8 cellular contexts compared by ENCODE assay signal in genomic region chr13:81017525-81018152, GRCh38.
DNase-seq lines count a peak whose midpoint lies in the region; ATAC-seq and TF ChIP-seq lines count a peak whose summit lies in the region.

No MANE protein-coding gene starts in this region.

- H3K27ac ChIP-seq in BLaER1 treated with 17β-estradiol and CSF1 and Interleukin-3, amounts not matched to agents 10 nM and 100 nM, result no peak overlapping the region
- 0 out of 2 replicates have a peak overlapping the region, but pooled peaks have one; percentile 1 for H3K27ac ChIP-seq in SJCRH30

- H3K36me3 ChIP-seq in BLaER1 treated with 17β-estradiol and CSF1 and Interleukin-3, amounts not matched to agents 10 nM and 100 nM, result no peaks in the 10 kb centered on the region; a peak in 1 of 22 replicates
- no peaks in the 10 kb centered on the region for H3K36me3 ChIP-seq in SJCRH30

- H3K27me3 ChIP-seq in BLaER1 treated with 17β-estradiol and CSF1 and Interleukin-3, amounts not matched to agents 10 nM and 100 nM, result no peaks in the 10 kb centered on the region
- H3K27me3 ChIP-seq in SJCRH30, result no peaks in the 10 kb centered on the region

- ATAC-seq in GM21360 (IDR thresholded peaks at IDR 0.05; ENCODE audit: unreplicated experiment), result peak; percentile 75

- H3K4me1 ChIP-seq in BLaER1 treated with 17β-estradiol and CSF1 and Interleukin-3, amounts not matched to agents 10 nM and 100 nM, result no peaks in the 10 kb centered on the region
- H3K4me1 ChIP-seq in SJCRH30, result peaks cover 3% of the 10 kb centered on the region; the same call in 1 of the 2 replicates

- peak overlapping the region in 7 of 11 experiments; percentile 1 to 33 (median 16); a peak in 4 of 22 replicates for H3K4me2 ChIP-seq in BLaER1 treated with 17β-estradiol and CSF1 and Interleukin-3, amounts not matched to agents 10 nM and 100 nM

- peaks cover 14 to 34% (median 23%) of the 10 kb centered on the region in 11 experiments for H3K9me3 ChIP-seq in BLaER1 treated with 17β-estradiol and CSF1 and Interleukin-3, amounts not matched to agents 10 nM and 100 nM (replicated peaks in 1 of 11)
- no peaks in the 10 kb centered on the region; the same call in 1 of the 2 replicates for H3K9me3 ChIP-seq in SJCRH30 (replicated peaks)

- TF ChIP-seq CTCF in LNCaP clone FGC (IDR thresholded peaks at IDR 0.05; ENCODE audit: control insufficient read depth, extremely low read depth, insufficient read depth) (peak; percentile 50), fibroblast of the aortic adventitia (IDR thresholded peaks at IDR 0.05; ENCODE audit: insufficient read depth, low read length) (peak; percentile 44)

- H3K9ac ChIP-seq in BLaER1 treated with 17β-estradiol and CSF1 and Interleukin-3, amounts not matched to agents 10 nM and 100 nM, result peak overlapping the region in 1 of 11 experiments; percentile 35; a peak in 1 of 22 replicates

- DNase-seq in LNCaP clone FGC (ENCODE audit: low read depth), result peak; percentile 6
- DNase-seq in SJCRH30, result peak in 1 of 2 experiments; percentile 75
- DNase-seq in fibroblast of the aortic adventitia (ENCODE audit: low read depth), result peak; percentile 72
- peak; percentile 11 for DNase-seq in pulmonary artery endothelial cell (ENCODE audit: low read depth, low spot score)
- no peak for DNase-seq in NK-92 (lab: John Stamatoyannopoulos, UW; ENCODE audit: unreplicated experiment)
- DNase-seq in ureter (ENCODE audit: low spot score), result no peak

- H3K4me3 ChIP-seq in BLaER1 treated with 17β-estradiol and CSF1 and Interleukin-3, amounts not matched to agents 10 nM and 100 nM, result peak overlapping the region in 3 of 10 experiments; percentile 14 to 31 (median 27); a peak in 5 of 20 replicates
- no peak overlapping the region for H3K4me3 ChIP-seq in LNCaP clone FGC (ENCODE audit: low read depth, low read length)
- peak overlapping the region; percentile 18; the same call in 1 of the 2 replicates for H3K4me3 ChIP-seq in SJCRH30
- no peak overlapping the region for H3K4me3 ChIP-seq in fibroblast of the aortic adventitia (ENCODE audit: low read depth, low read length)

- H4K20me1 ChIP-seq in BLaER1 treated with 17β-estradiol and CSF1 and Interleukin-3, amounts not matched to agents 10 nM and 100 nM, result no peaks in the 10 kb centered on the region

Comparison
In these comparisons a context has a peak if more than half of its experiments do, and no peak if none do; other contexts are left out.
1. DNase-seq: peak in LNCaP clone FGC (single experiment), fibroblast of the aortic adventitia (single experiment) and pulmonary artery endothelial cell (single experiment); none in NK-92 (single experiment) and ureter (single experiment).